2 cellular contexts compared by ENCODE assay signal in the genomic region with DNA sequence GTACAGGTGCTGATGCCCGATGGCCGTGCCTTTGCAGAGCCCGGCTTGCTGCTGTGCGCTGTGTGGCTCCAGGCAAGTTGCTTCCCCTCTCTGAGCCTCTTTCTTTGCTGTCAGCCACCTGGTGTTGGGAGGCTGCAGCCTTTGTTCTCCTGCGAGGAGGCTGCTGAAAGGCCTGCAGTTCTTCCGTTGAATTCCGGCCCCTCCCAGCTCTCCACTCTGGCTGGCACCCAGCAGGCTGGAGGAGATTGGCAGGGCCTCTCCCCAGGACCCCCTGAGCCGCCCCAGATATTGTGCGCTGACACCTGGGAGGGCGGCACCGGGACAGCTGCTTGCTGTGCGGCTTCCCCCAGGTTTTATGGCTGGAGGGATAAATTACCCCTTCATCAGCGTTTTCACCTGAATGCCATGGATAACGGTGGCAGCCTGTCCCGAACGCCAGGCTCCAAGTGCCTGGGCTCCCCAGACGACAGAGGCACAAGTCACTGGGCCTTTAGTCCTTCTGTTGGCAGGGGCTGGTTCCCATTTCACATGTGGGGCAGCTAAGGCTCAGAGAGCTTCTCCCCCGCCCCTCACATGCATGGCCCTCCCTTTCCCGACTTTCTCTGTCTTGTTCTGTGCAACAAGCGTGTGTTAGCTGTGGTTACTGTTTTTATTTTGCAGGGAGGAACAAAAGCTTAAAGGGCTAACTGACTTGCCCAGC.
TF ChIP-seq lines count a peak whose summit lies in the region.

No MANE protein-coding gene starts in this region.

TF ChIP-seq in HEK293, 187 proteins besides CTCF, POLR2A, EP300 and RAD21:
- TF ChIP-seq ZNF768 (tag by site-specific recombination; IDR thresholded peaks at IDR 0.05): peak; percentile 69; the same call in 1 of the 2 replicates
- no peak for TF ChIP-seq SETDB1 (IDR thresholded peaks at IDR 0.05; ENCODE audit: insufficient read length, low read length)

TF ChIP-seq in WTC11, 78 proteins besides CTCF, POLR2A, EP300 and RAD21:
- no peak for TF ChIP-seq CBFB (CRISPR knock-in tag; IDR thresholded peaks at IDR 0.05; ENCODE audit: low read depth)
- TF ChIP-seq ZNF423 (CRISPR knock-in tag; IDR thresholded peaks at IDR 0.05): peak; percentile 61; the same call in 1 of the 2 replicates
- TF ChIP-seq, protein P1, sequence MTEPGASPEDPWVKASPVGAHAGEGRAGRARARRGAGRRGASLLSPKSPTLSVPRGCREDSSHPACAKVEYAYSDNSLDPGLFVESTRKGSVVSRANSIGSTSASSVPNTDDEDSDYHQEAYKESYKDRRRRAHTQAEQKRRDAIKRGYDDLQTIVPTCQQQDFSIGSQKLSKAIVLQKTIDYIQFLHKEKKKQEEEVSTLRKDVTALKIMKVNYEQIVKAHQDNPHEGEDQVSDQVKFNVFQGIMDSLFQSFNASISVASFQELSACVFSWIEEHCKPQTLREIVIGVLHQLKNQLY (CRISPR knock-in tag; IDR thresholded peaks at IDR 0.05): no peak
- TF ChIP-seq ETV6 (CRISPR knock-in tag; IDR thresholded peaks at IDR 0.05): peak; percentile 50; the same call in 1 of the 2 replicates
- no peak for TF ChIP-seq EMX1 (CRISPR knock-in tag; IDR thresholded peaks at IDR 0.05)
- no peak for TF ChIP-seq KAT7 (CRISPR knock-in tag; IDR thresholded peaks at IDR 0.05; ENCODE audit: borderline replicate concordance)
- TF ChIP-seq, protein P2, sequence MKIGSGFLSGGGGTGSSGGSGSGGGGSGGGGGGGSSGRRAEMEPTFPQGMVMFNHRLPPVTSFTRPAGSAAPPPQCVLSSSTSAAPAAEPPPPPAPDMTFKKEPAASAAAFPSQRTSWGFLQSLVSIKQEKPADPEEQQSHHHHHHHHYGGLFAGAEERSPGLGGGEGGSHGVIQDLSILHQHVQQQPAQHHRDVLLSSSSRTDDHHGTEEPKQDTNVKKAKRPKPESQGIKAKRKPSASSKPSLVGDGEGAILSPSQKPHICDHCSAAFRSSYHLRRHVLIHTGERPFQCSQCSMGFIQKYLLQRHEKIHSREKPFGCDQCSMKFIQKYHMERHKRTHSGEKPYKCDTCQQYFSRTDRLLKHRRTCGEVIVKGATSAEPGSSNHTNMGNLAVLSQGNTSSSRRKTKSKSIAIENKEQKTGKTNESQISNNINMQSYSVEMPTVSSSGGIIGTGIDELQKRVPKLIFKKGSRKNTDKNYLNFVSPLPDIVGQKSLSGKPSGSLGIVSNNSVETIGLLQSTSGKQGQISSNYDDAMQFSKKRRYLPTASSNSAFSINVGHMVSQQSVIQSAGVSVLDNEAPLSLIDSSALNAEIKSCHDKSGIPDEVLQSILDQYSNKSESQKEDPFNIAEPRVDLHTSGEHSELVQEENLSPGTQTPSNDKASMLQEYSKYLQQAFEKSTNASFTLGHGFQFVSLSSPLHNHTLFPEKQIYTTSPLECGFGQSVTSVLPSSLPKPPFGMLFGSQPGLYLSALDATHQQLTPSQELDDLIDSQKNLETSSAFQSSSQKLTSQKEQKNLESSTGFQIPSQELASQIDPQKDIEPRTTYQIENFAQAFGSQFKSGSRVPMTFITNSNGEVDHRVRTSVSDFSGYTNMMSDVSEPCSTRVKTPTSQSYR (CRISPR knock-in tag; IDR thresholded peaks at IDR 0.05): no peak
- TF ChIP-seq, protein P3, sequence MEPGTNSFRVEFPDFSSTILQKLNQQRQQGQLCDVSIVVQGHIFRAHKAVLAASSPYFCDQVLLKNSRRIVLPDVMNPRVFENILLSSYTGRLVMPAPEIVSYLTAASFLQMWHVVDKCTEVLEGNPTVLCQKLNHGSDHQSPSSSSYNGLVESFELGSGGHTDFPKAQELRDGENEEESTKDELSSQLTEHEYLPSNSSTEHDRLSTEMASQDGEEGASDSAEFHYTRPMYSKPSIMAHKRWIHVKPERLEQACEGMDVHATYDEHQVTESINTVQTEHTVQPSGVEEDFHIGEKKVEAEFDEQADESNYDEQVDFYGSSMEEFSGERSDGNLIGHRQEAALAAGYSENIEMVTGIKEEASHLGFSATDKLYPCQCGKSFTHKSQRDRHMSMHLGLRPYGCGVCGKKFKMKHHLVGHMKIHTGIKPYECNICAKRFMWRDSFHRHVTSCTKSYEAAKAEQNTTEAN (CRISPR knock-in tag; IDR thresholded peaks at IDR 0.05): no peak
- TF ChIP-seq, protein P4, sequence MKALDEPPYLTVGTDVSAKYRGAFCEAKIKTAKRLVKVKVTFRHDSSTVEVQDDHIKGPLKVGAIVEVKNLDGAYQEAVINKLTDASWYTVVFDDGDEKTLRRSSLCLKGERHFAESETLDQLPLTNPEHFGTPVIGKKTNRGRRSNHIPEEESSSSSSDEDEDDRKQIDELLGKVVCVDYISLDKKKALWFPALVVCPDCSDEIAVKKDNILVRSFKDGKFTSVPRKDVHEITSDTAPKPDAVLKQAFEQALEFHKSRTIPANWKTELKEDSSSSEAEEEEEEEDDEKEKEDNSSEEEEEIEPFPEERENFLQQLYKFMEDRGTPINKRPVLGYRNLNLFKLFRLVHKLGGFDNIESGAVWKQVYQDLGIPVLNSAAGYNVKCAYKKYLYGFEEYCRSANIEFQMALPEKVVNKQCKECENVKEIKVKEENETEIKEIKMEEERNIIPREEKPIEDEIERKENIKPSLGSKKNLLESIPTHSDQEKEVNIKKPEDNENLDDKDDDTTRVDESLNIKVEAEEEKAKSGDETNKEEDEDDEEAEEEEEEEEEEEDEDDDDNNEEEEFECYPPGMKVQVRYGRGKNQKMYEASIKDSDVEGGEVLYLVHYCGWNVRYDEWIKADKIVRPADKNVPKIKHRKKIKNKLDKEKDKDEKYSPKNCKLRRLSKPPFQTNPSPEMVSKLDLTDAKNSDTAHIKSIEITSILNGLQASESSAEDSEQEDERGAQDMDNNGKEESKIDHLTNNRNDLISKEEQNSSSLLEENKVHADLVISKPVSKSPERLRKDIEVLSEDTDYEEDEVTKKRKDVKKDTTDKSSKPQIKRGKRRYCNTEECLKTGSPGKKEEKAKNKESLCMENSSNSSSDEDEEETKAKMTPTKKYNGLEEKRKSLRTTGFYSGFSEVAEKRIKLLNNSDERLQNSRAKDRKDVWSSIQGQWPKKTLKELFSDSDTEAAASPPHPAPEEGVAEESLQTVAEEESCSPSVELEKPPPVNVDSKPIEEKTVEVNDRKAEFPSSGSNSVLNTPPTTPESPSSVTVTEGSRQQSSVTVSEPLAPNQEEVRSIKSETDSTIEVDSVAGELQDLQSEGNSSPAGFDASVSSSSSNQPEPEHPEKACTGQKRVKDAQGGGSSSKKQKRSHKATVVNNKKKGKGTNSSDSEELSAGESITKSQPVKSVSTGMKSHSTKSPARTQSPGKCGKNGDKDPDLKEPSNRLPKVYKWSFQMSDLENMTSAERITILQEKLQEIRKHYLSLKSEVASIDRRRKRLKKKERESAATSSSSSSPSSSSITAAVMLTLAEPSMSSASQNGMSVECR (CRISPR knock-in tag; IDR thresholded peaks at IDR 0.05; ENCODE audit: borderline replicate concordance): no peak
- TF ChIP-seq, protein P5, sequence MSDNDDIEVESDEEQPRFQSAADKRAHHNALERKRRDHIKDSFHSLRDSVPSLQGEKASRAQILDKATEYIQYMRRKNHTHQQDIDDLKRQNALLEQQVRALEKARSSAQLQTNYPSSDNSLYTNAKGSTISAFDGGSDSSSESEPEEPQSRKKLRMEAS (CRISPR knock-in tag; IDR thresholded peaks at IDR 0.05): no peak
- TF ChIP-seq, protein P6, sequence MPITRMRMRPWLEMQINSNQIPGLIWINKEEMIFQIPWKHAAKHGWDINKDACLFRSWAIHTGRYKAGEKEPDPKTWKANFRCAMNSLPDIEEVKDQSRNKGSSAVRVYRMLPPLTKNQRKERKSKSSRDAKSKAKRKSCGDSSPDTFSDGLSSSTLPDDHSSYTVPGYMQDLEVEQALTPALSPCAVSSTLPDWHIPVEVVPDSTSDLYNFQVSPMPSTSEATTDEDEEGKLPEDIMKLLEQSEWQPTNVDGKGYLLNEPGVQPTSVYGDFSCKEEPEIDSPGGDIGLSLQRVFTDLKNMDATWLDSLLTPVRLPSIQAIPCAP (CRISPR knock-in tag; IDR thresholded peaks at IDR 0.05): no peak
- TF ChIP-seq NR1H2 (CRISPR knock-in tag; IDR thresholded peaks at IDR 0.05): no peak
- TF ChIP-seq, protein P7, sequence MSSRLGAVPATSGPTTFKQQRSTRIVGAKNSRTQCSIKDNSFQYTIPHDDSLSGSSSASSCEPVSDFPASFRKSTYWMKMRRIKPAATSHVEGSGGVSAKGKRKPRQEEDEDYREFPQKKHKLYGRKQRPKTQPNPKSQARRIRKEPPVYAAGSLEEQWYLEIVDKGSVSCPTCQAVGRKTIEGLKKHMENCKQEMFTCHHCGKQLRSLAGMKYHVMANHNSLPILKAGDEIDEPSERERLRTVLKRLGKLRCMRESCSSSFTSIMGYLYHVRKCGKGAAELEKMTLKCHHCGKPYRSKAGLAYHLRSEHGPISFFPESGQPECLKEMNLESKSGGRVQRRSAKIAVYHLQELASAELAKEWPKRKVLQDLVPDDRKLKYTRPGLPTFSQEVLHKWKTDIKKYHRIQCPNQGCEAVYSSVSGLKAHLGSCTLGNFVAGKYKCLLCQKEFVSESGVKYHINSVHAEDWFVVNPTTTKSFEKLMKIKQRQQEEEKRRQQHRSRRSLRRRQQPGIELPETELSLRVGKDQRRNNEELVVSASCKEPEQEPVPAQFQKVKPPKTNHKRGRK (CRISPR knock-in tag; IDR thresholded peaks at IDR 0.05; ENCODE audit: borderline replicate concordance): no peak
- TF ChIP-seq GTF2I (CRISPR knock-in tag; conservative IDR thresholded peaks at IDR 0.05): peak; percentile 85
TF ChIP-seq in WTC11: peak in this region for 3.
